In the genomic region with DNA sequence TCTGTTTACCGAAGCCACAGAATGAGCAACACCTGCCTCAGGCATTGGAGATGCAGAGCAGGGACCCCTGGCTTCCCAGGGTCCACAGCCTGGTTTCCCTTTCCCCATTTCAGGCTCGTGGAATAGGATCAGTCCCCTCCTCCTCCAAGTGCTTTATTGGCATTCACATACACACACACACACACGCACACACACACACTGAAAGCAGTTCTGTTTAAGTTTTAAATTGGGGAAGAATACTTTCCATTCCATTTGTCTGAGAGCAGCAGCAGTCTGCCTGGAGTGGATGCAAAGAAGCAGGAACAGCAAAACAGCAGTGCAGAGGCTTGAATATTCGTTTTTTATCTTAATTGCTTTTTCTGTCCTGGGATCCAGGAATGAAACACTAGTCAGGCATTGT, we compare ENCODE assay signal across 13 cellular contexts. TPM values are rescaled to one million over a fixed set of nuclear protein-coding genes. Genes with fewer than 3 reads are reported as not detected.
A peak's percentile ranks its signal among the peaks of the same experiment; 100 is the strongest.
DNase-seq lines count a peak whose midpoint lies in the region; TF ChIP-seq lines count a peak whose summit lies in the region.
"Had no signal": no experiment of that assay in that cellular context is flagged by ENCODE, and none has a peak within 500 bp of the region (broad histone marks: within the 10 kb centered on the region; RNA-seq: fewer than 3 reads in every experiment).

No MANE protein-coding gene starts in this region.

- peaks cover 0 to 46% of the 10 kb centered on the region in 2 experiments; a peak in 1 of 3 replicates for H3K36me3 ChIP-seq in HEK293 (ENCODE audit: control insufficient read depth in 2 of 2, insufficient read depth in 1 of 2, low read length in 2 of 2)

- no peak for TF ChIP-seq CTCF in AG09309 (IDR thresholded peaks at IDR 0.05; ENCODE audit: control insufficient read depth, insufficient read depth, low read depth, low read length, missing control alignments)
- TF ChIP-seq CTCF in HEK293 (tag by site-specific recombination; IDR thresholded peaks at IDR 0.05) = no peak
- no peak for TF ChIP-seq CTCF in nephron (IDR thresholded peaks at IDR 0.05; ENCODE audit: unreplicated experiment in 3 of 3)
- TF ChIP-seq CTCF in nephron progenitor cell (IDR thresholded peaks at IDR 0.05) = no peak
- TF ChIP-seq CTCF in CD14-positive monocyte (IDR thresholded peaks at IDR 0.05) = no peak

- H3K4me3 Mint-ChIP-seq in nephron (peak overlapping the region in 1 of 3 experiments; percentile 17), nephron progenitor cell (no peak overlapping the region), CD14-positive monocyte (no peak overlapping the region)
- H3K4me3 Mint-ChIP-seq: activated B cell treated with CpG ODN at 0.5 μM for 24 hours; stimulated activated naive B cell treated with anti-CD40 and anti-IgM and Interleukin-4, amounts not matched to agents 10 μg/mL and 1 μg/mL and 100 μg/mL, for 72 hours had no signal

- H3K4me1 Mint-ChIP-seq in nephron (peaks cover 68% of the 10 kb centered on the region), nephron progenitor cell (peaks cover 58% of the 10 kb centered on the region), CD14-positive monocyte (peaks cover 22% of the 10 kb centered on the region)

- intact Hi-C loops in CD14-positive monocyte (cut with micrococcal nuclease) = no loop called here

- no peaks in the 10 kb centered on the region for H3K9me3 Mint-ChIP-seq in nephron
- H3K9me3 Mint-ChIP-seq in nephron progenitor cell = no peaks in the 10 kb centered on the region
- H3K9me3 Mint-ChIP-seq in CD14-positive monocyte = no peaks in the 10 kb centered on the region
- H3K9me3 Mint-ChIP-seq: activated B cell treated with CpG ODN at 0.5 μM for 24 hours; stimulated activated naive B cell treated with anti-CD40 and anti-IgM and Interleukin-4, amounts not matched to agents 10 μg/mL and 1 μg/mL and 100 μg/mL, for 72 hours had no signal

- peak overlapping the region; percentile 40 to 91 (median 62) for H3K27ac Mint-ChIP-seq in nephron
- H3K27ac Mint-ChIP-seq in nephron progenitor cell = no peak overlapping the region
- peak overlapping the region in 1 of 7 donors; percentile 6 for H3K27ac Mint-ChIP-seq in CD14-positive monocyte
- H3K27ac Mint-ChIP-seq: activated B cell treated with CpG ODN at 0.5 μM for 24 hours; stimulated activated naive B cell treated with anti-CD40 and anti-IgM and Interleukin-4, amounts not matched to agents 10 μg/mL and 1 μg/mL and 100 μg/mL, for 72 hours had no signal

- no peaks in the 10 kb centered on the region for H3K27me3 Mint-ChIP-seq in nephron (ENCODE audit: low read depth)
- peaks cover 3% of the 10 kb centered on the region for H3K27me3 Mint-ChIP-seq in nephron progenitor cell (ENCODE audit: low read depth, poor library complexity)
- no peaks in the 10 kb centered on the region for H3K27me3 Mint-ChIP-seq in CD14-positive monocyte (ENCODE audit: low read depth in 3 of 3)
- H3K27me3 Mint-ChIP-seq: activated B cell treated with CpG ODN at 0.5 μM for 24 hours; stimulated activated naive B cell treated with anti-CD40 and anti-IgM and Interleukin-4, amounts not matched to agents 10 μg/mL and 1 μg/mL and 100 μg/mL, for 72 hours had no signal

- no peak overlapping the region for H3K27ac ChIP-seq in HEK293 (ENCODE audit: extremely low read depth, low read depth, low read length)

- POLR2A ChIA-PET in HEK293 (lab: Yijun Ruan, JAX) = no interaction called here

- no peak overlapping the region for H3K4me3 ChIP-seq in AG09309 (ENCODE audit: control insufficient read depth, low read depth, low read length)
- H3K4me3 ChIP-seq in HEK293 (ENCODE audit: low read depth, low read length) = no peak overlapping the region

- H3K36me3 Mint-ChIP-seq in nephron (ENCODE audit: low read depth) (peaks cover 9% of the 10 kb centered on the region), nephron progenitor cell (ENCODE audit: low read depth) (peaks cover 5% of the 10 kb centered on the region), CD14-positive monocyte (peaks cover 50 to 63% of the 10 kb centered on the region in 2 donors)

- no peaks in the 10 kb centered on the region for H3K4me1 ChIP-seq in HEK293 (ENCODE audit: control insufficient read depth, insufficient read depth, low read length)

- CTCF ChIA-PET in HEK293 (lab: Yijun Ruan, JAX) = interaction anchor here (0.6 to 36.3 kb wide), 6 partner anchors 10 to 341 kb away, joined by 3 to 1152 read pairs (median 38); a partner anchor contains a TSS

- DNase-seq in AG09309 (ENCODE audit: low read depth) = peak; percentile 85
- peak; percentile 89 for DNase-seq in dedifferentiated amniotic fluid mesenchymal stem cell (ENCODE audit: extremely low spot score)
- DNase-seq in GM19240 (ENCODE audit: insufficient read length, low spot score) = no peak
- no peak for DNase-seq in nephron progenitor cell
- DNase-seq in activated CD4-positive, CD25-positive, alpha-beta regulatory T cell (lab: John Stamatoyannopoulos, UW) = no peak
- no peak for DNase-seq in CD14-positive monocyte (ENCODE audit: low spot score)
- DNase-seq: activated B cell treated with CpG ODN at 0.5 μM for 24 hours; anterior cingulate cortex; mesendoderm; stimulated activated naive B cell treated with anti-CD40 and anti-IgM and Interleukin-4, amounts not matched to agents 10 μg/mL and 1 μg/mL and 100 μg/mL, for 72 hours had no signal

- no peaks in the 10 kb centered on the region for H3K9me3 ChIP-seq in HEK293 (ENCODE audit: control insufficient read depth, insufficient read depth, low read depth, low read length)

TF ChIP-seq in HEK293, 187 proteins besides CTCF, POLR2A, EP300 and RAD21:
- TF ChIP-seq, protein P1, sequence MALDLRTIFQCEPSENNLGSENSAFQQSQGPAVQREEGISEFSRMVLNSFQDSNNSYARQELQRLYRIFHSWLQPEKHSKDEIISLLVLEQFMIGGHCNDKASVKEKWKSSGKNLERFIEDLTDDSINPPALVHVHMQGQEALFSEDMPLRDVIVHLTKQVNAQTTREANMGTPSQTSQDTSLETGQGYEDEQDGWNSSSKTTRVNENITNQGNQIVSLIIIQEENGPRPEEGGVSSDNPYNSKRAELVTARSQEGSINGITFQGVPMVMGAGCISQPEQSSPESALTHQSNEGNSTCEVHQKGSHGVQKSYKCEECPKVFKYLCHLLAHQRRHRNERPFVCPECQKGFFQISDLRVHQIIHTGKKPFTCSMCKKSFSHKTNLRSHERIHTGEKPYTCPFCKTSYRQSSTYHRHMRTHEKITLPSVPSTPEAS (tag by site-specific recombination; IDR thresholded peaks at IDR 0.05) = peak; percentile 72
- TF ChIP-seq ZSCAN16 (tag by site-specific recombination; IDR thresholded peaks at IDR 0.05) (0 out of 2 replicates have a peak, but pooled peaks have one; percentile 44), ZNF311 (tag by site-specific recombination; IDR thresholded peaks at IDR 0.05; ENCODE audit: borderline replicate concordance) (no peak), ZNF157 (tag by site-specific recombination; IDR thresholded peaks at IDR 0.05) (no peak)

RNA-seq across cellular contexts. Expression of a gene that starts 7.0 kb away (rescaled TPM):
- polyA plus RNA-seq in CD14-positive monocyte = 1 to 10 TPM; 1.4 to 4.2 TPM

RNA-seq across cellular contexts. Expression of a gene that starts 8.6 kb away (rescaled TPM):
- under 1 TPM; 0.07 to 0.26 TPM for polyA plus RNA-seq in CD14-positive monocyte

RNA-seq across cellular contexts. Expression of a gene that starts 17.2 kb away (rescaled TPM):
- polyA plus RNA-seq in CD14-positive monocyte = 1 to 10 TPM; 1.1 to 1.7 TPM

RNA-seq across cellular contexts. Expression of a gene that starts 34.5 kb away (rescaled TPM):
- polyA plus RNA-seq in CD14-positive monocyte = under 1 TPM in 1 of 2 donors, not detected in 1; 0.12 TPM

RNA-seq across cellular contexts. Expression of a gene that starts 38.8 kb away (rescaled TPM):
- polyA plus RNA-seq in CD14-positive monocyte = under 1 TPM in 1 of 2 donors, not detected in 1; 0.28 TPM
- polyA plus RNA-seq: HepG2 had no signal

Comparison
In these comparisons a context has a peak if more than half of its experiments do, and no peak if none do; other contexts are left out.
1. DNase-seq: peak in AG09309 (single experiment) and dedifferentiated amniotic fluid mesenchymal stem cell (single experiment); none in GM19240 (single experiment), nephron progenitor cell (single experiment), activated CD4-positive, CD25-positive, alpha-beta regulatory T cell (0 of 4) and CD14-positive monocyte (single experiment).